In the genomic region with DNA sequence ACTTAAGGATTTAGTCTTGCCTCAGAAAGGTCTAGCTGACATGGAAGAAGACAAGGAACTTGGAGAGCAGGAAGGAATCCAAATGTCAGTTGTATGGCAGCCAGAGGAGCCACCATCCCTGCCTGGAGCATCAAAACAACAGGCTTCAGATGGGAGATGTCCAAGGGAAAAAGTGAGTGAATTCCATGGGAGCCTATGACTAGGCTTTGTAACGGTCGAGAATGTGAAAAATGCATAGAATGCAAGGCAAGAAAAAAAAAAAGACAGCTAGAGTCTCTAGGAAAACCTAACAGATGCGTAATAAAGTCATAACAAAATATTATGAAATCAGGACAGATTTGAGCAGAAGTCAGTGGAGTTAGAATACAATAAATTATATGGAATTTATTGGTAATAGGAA, we compare ENCODE assay signal across 23 cellular contexts.
DNase-seq lines count a peak whose midpoint lies in the region; ATAC-seq and TF ChIP-seq lines count a peak whose summit lies in the region.
"Had no signal": no experiment of that assay in that cellular context is flagged by ENCODE, and none has a peak within 500 bp of the region (broad histone marks: within the 10 kb centered on the region; RNA-seq: fewer than 3 reads in every experiment).

No MANE protein-coding gene starts in this region.

- DNase-seq in AG10803 (ENCODE audit: low read depth): peak; percentile 37
- DNase-seq in GM23338 (ENCODE audit: low spot score): peak; percentile 45
- DNase-seq in brain microvascular endothelial cell: peak; percentile 3
- DNase-seq in iPS DF 19.7 (ENCODE audit: low read depth, low spot score): peak; percentile 3
- DNase-seq in KBM-7: no peak
- DNase-seq: CD8-positive, alpha-beta T cell; DMS53; NCI-H1417; NCI-H187; NCI-H2107; NCI-H2227 treated with DMSO at 0.1 percent for 48 hours; NCI-H524 treated with DMSO at 0.1 percent for 48 hours; PC-3; RPMI8226; SIG-M5 had no signal

- no peaks in the 10 kb centered on the region; the same call in 1 of the 2 replicates for H3K9me2 ChIP-seq in GM23338 (ENCODE audit: insufficient read depth)

- H3K4me2 ChIP-seq in GM23338: no peak overlapping the region
- H3K4me2 ChIP-seq: BLaER1 treated with 17β-estradiol and CSF1 and Interleukin-3, amounts not matched to agents 10 nM and 100 nM; KMS-11 had no signal

- no peaks in the 10 kb centered on the region for H4K20me1 ChIP-seq in GM23338 (replicated peaks; ENCODE audit: insufficient read depth)
- H4K20me1 ChIP-seq: BLaER1 treated with 17β-estradiol and CSF1 and Interleukin-3, amounts not matched to agents 10 nM and 100 nM had no signal

- no peaks in the 10 kb centered on the region for H3F3A ChIP-seq in GM23338 (replicated peaks; ENCODE audit: low read depth)

- TF ChIP-seq CTCF in AG10803 (conservative IDR thresholded peaks at IDR 0.05; ENCODE audit: low read length) (no peak), GM23338 (conservative IDR thresholded peaks at IDR 0.05; ENCODE audit: low read depth in 2 of 2) (no peak), brain microvascular endothelial cell (IDR thresholded peaks at IDR 0.05; ENCODE audit: low read depth, low read length, missing control alignments) (no peak)

- peaks cover 2% of the 10 kb centered on the region for H3K27me3 Mint-ChIP-seq in GM23338 (ENCODE audit: insufficient read depth, low read depth, poor library complexity)

- in situ Hi-C loops in brain microvascular endothelial cell (cut with HindIII; ENCODE audit: low pct_ligation_motif_present, low sequenced_read_pairs): no loop called here
- in situ Hi-C loops in KBM-7 (cut with MboI; ENCODE audit: low pct_unique_long_range_greater_than_20kb, low sequenced_read_pairs): no loop called here

- no peak overlapping the region for H3K27ac Mint-ChIP-seq in GM23338
- H3K27ac Mint-ChIP-seq: CD8-positive, alpha-beta T cell had no signal

- peaks cover 3% of the 10 kb centered on the region; the same call in 1 of the 3 replicates for H3K4me1 Mint-ChIP-seq in GM23338

- no peak overlapping the region for H3K4me3 Mint-ChIP-seq in GM23338
- H3K4me3 Mint-ChIP-seq: CD8-positive, alpha-beta T cell had no signal

- H3K9me3 Mint-ChIP-seq in GM23338: peaks cover 28% of the 10 kb centered on the region

- H3K79me2 ChIP-seq in GM23338 (replicated peaks; ENCODE audit: insufficient read depth): no peaks in the 10 kb centered on the region

- no peaks in the 10 kb centered on the region; the same call in 1 of the 2 replicates for H3K36me3 ChIP-seq in GM23338 (ENCODE audit: insufficient read depth)
- H3K36me3 ChIP-seq in brain microvascular endothelial cell (replicated peaks): no peaks in the 10 kb centered on the region

- ATAC-seq in GM23338 (no peak), GM19328 (IDR thresholded peaks at IDR 0.05; ENCODE audit: unreplicated experiment) (no peak), HG02981 (IDR thresholded peaks at IDR 0.05; ENCODE audit: unreplicated experiment) (no peak), HG02852 (IDR thresholded peaks at IDR 0.05; ENCODE audit: unreplicated experiment) (no peak)
- ATAC-seq: CD8-positive, alpha-beta T cell; HCT116; HepG2; PC-3; SK-N-SH treated with all-trans-retinoic acid at 6 μM for 48 hours had no signal

- H3K4me3 ChIP-seq in AG10803 (ENCODE audit: low read length) (no peak overlapping the region), GM23338 (no peak overlapping the region), brain microvascular endothelial cell (ENCODE audit: low read depth, low read length) (no peak overlapping the region)
- H3K4me3 ChIP-seq: BLaER1 treated with 17β-estradiol and CSF1 and Interleukin-3, amounts not matched to agents 10 nM and 100 nM had no signal

- no peaks in the 10 kb centered on the region for H3K4me1 ChIP-seq in GM23338 (ENCODE audit: insufficient read depth)

- peaks cover 16% of the 10 kb centered on the region; the same call in 2 of the 3 replicates for H3K36me3 Mint-ChIP-seq in GM23338 (ENCODE audit: low read depth)

- H3K27ac ChIP-seq in GM23338 (ENCODE audit: low read depth) (no peak overlapping the region), brain microvascular endothelial cell (no peak overlapping the region)
- H3K27ac ChIP-seq: BLaER1 treated with 17β-estradiol and CSF1 and Interleukin-3, amounts not matched to agents 10 nM and 100 nM; KMS-11 had no signal

- H3K27me3 ChIP-seq in GM23338 (ENCODE audit: insufficient read depth) (no peaks in the 10 kb centered on the region), brain microvascular endothelial cell (replicated peaks) (no peaks in the 10 kb centered on the region)
- H3K27me3 ChIP-seq: BLaER1 treated with 17β-estradiol and CSF1 and Interleukin-3, amounts not matched to agents 10 nM and 100 nM had no signal

- H2AFZ ChIP-seq in GM23338: no peak overlapping the region

TF ChIP-seq in GM23338, 12 proteins besides CTCF, POLR2A, EP300 and RAD21 (continues in another document):
- TF ChIP-seq, protein P1, sequence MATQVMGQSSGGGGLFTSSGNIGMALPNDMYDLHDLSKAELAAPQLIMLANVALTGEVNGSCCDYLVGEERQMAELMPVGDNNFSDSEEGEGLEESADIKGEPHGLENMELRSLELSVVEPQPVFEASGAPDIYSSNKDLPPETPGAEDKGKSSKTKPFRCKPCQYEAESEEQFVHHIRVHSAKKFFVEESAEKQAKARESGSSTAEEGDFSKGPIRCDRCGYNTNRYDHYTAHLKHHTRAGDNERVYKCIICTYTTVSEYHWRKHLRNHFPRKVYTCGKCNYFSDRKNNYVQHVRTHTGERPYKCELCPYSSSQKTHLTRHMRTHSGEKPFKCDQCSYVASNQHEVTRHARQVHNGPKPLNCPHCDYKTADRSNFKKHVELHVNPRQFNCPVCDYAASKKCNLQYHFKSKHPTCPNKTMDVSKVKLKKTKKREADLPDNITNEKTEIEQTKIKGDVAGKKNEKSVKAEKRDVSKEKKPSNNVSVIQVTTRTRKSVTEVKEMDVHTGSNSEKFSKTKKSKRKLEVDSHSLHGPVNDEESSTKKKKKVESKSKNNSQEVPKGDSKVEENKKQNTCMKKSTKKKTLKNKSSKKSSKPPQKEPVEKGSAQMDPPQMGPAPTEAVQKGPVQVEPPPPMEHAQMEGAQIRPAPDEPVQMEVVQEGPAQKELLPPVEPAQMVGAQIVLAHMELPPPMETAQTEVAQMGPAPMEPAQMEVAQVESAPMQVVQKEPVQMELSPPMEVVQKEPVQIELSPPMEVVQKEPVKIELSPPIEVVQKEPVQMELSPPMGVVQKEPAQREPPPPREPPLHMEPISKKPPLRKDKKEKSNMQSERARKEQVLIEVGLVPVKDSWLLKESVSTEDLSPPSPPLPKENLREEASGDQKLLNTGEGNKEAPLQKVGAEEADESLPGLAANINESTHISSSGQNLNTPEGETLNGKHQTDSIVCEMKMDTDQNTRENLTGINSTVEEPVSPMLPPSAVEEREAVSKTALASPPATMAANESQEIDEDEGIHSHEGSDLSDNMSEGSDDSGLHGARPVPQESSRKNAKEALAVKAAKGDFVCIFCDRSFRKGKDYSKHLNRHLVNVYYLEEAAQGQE (IDR thresholded peaks at IDR 0.05; ENCODE audit: unreplicated experiment): no peak
